10 cellular contexts compared by ENCODE assay signal in the genomic region with DNA sequence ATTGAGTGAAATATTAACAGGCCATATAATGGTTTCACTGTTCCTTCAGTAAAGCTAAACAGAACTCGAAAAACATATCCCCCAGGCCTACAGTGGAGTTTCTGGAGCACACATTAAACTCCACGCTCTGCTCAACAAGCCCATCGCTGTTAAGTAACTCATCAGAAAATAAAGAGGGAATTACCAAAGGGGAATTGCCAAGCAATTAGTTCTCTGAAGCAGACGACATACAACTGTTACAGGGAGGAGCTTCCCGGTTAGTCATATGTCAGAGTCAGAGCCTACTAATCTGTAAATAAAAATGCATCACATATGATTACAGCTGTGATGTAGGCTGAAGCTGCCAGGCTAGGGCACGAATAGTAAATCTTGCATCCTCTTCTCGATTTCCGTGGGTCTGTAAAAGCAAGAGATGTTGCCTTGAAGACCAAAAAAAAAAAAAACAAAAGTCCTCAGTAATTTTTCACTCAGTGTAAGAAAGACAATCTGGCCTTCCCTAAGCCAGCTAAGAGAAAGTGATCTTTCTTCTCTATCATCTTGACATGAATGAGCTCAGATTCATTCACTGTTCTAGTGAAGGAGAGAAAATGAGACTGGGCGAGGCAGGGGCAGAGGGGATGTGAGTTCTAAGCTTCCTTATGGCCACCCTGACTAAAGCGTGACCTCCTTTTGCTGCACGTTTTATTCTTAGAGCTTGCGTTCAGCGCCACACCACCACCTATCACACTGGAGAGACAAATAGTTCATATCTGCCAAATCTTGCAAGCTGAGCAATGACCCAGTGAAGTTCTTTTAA. TPM values are rescaled to one million over a fixed set of nuclear protein-coding genes. Genes with fewer than 3 reads are reported as not detected.
DNase-seq lines count a peak whose midpoint lies in the region; ATAC-seq and TF ChIP-seq lines count a peak whose summit lies in the region.
"Had no signal": no experiment of that assay in that cellular context is flagged by ENCODE, and none has a peak within 500 bp of the region (broad histone marks: within the 10 kb centered on the region; RNA-seq: fewer than 3 reads in every experiment).

No MANE protein-coding gene starts in this region.

- intact Hi-C loops in activated T-helper 1 cell treated with anti-CD3 and anti-CD28 coated beads, Interleukin-12 subunit alpha, Interleukin-12 subunit beta, Interleukin-2, Interleukin-4 antibody, amounts not matched to agents 30 ng/mL and 10 ng/mL and 1 ng/mL, durations not matched to agents 14 hours and 24 hours and 36 hours (cut with micrococcal nuclease) = no loop called here

- H3K27me3 ChIP-seq in AG04450 (ENCODE audit: control insufficient read depth, insufficient read depth, low read length) (no peaks in the 10 kb centered on the region), duodenal mucosa (ENCODE audit: control insufficient read depth in 1 of 2, insufficient read depth in 2 of 2, low read length in 2 of 2) (no peaks in the 10 kb centered on the region), mesenchymal stem cell (ENCODE audit: control insufficient read depth in 1 of 2, insufficient read depth in 1 of 2, low read length in 2 of 2) (no peaks in the 10 kb centered on the region)
- H3K27me3 ChIP-seq: neutrophil had no signal

- H3K4me3 ChIP-seq in AG04450 (ENCODE audit: low read depth, low read length) (no peak overlapping the region), duodenal mucosa (ENCODE audit: low read depth in 1 of 2, low read length in 2 of 2) (peak overlapping the region; percentile 26 to 47), mesenchymal stem cell (ENCODE audit: insufficient read depth in 1 of 2, low read depth in 1 of 2, low read length in 2 of 2) (peak overlapping the region in 1 of 2 experiments; percentile 34)

- H3K4ac ChIP-seq in mesenchymal stem cell (ENCODE audit: low read depth in 1 of 2, low read length in 2 of 2) = peak overlapping the region in 1 of 2 experiments; percentile 46

- peaks cover 33% of the 10 kb centered on the region for H3K79me1 ChIP-seq in mesenchymal stem cell (replicated peaks; ENCODE audit: low read length, poor library complexity, severe bottlenecking)

- H2BK15ac ChIP-seq in mesenchymal stem cell (ENCODE audit: low read depth, poor library complexity, severe bottlenecking) = no peak overlapping the region

- peak overlapping the region; percentile 18 for H4K91ac ChIP-seq in mesenchymal stem cell (ENCODE audit: low read length)

- H3K18ac ChIP-seq in mesenchymal stem cell (ENCODE audit: low read depth in 1 of 2, low read length in 2 of 2) = no peak overlapping the region

- no peak overlapping the region for H3K14ac ChIP-seq in mesenchymal stem cell (ENCODE audit: low read length in 2 of 2)

- H3K36me3 Mint-ChIP-seq in activated T-helper 1 cell treated with anti-CD3 and anti-CD28 coated beads, Interleukin-12 subunit alpha, Interleukin-12 subunit beta, Interleukin-2, Interleukin-4 antibody, amounts not matched to agents 30 ng/mL and 10 ng/mL and 1 ng/mL, durations not matched to agents 14 hours and 24 hours and 36 hours (ENCODE audit: low read depth) = peaks cover 73% of the 10 kb centered on the region

- peaks cover 26 to 32% of the 10 kb centered on the region in 2 donors for H3K4me1 ChIP-seq in duodenal mucosa (ENCODE audit: control insufficient read depth in 1 of 2, insufficient read depth in 2 of 2, low read length in 2 of 2)
- H3K4me1 ChIP-seq in mesenchymal stem cell (ENCODE audit: control insufficient read depth, insufficient read depth, low read depth, low read length) = peaks cover 4% of the 10 kb centered on the region

- H2BK5ac ChIP-seq in mesenchymal stem cell (ENCODE audit: low read depth, low read length, poor library complexity, severe bottlenecking) = no peak overlapping the region

- peak overlapping the region; percentile 19 for H4K8ac ChIP-seq in mesenchymal stem cell (ENCODE audit: low read length)

- peaks cover 77% of the 10 kb centered on the region for H3K4me1 Mint-ChIP-seq in activated T-helper 1 cell treated with anti-CD3 and anti-CD28 coated beads, Interleukin-12 subunit alpha, Interleukin-12 subunit beta, Interleukin-2, Interleukin-4 antibody, amounts not matched to agents 30 ng/mL and 10 ng/mL and 1 ng/mL, durations not matched to agents 14 hours and 24 hours and 36 hours (ENCODE audit: low read depth)

- no peak overlapping the region for H3K23ac ChIP-seq in mesenchymal stem cell (ENCODE audit: low read length in 2 of 2)

- H3K36me3 ChIP-seq in duodenal mucosa (ENCODE audit: control insufficient read depth in 1 of 2, insufficient read depth in 2 of 2, low read length in 2 of 2) (peaks cover 0 to 4% of the 10 kb centered on the region in 2 donors), mesenchymal stem cell (ENCODE audit: control insufficient read depth in 1 of 2, insufficient read depth in 2 of 2, low read depth in 1 of 2, low read length in 2 of 2) (peaks cover 2 to 31% of the 10 kb centered on the region in 2 experiments)

- H3K4me2 ChIP-seq in mesenchymal stem cell (ENCODE audit: low read length, poor library complexity, severe bottlenecking) = peak overlapping the region; percentile 38

- DNase-seq in AG04450 (ENCODE audit: low read depth, low spot score) (no peak), NCI-H226 (peak; percentile 47), mesenchymal stem cell (peak; percentile 85), hypothalamus (lab: John Stamatoyannopoulos, UW) (no peak), NK-92 (lab: John Stamatoyannopoulos, UW; ENCODE audit: unreplicated experiment) (no peak)
- DNase-seq in activated T-helper 1 cell treated with anti-CD3 and anti-CD28 coated beads, Interleukin-12 subunit alpha, Interleukin-12 subunit beta, Interleukin-2, Interleukin-4 antibody, amounts not matched to agents 30 ng/mL and 10 ng/mL and 1 ng/mL, durations not matched to agents 14 hours and 24 hours and 36 hours (ENCODE audit: low spot score) = no peak
- DNase-seq: SHP77 treated with DMSO at 0.1 percent for 48 hours had no signal

- no peak overlapping the region for H3K4me3 Mint-ChIP-seq in activated T-helper 1 cell treated with anti-CD3 and anti-CD28 coated beads, Interleukin-12 subunit alpha, Interleukin-12 subunit beta, Interleukin-2, Interleukin-4 antibody, amounts not matched to agents 30 ng/mL and 10 ng/mL and 1 ng/mL, durations not matched to agents 14 hours and 24 hours and 36 hours

- peak overlapping the region; percentile 47 for H2AK5ac ChIP-seq in mesenchymal stem cell (ENCODE audit: low read length, severe bottlenecking)

- H2AFZ ChIP-seq in mesenchymal stem cell (ENCODE audit: low read depth, low read length) = no peak overlapping the region

- no peaks in the 10 kb centered on the region for H3K9me3 Mint-ChIP-seq in activated T-helper 1 cell treated with anti-CD3 and anti-CD28 coated beads, Interleukin-12 subunit alpha, Interleukin-12 subunit beta, Interleukin-2, Interleukin-4 antibody, amounts not matched to agents 30 ng/mL and 10 ng/mL and 1 ng/mL, durations not matched to agents 14 hours and 24 hours and 36 hours

- no peak for ATAC-seq in GM21619 (IDR thresholded peaks at IDR 0.05; ENCODE audit: unreplicated experiment)

- POLR2A ChIA-PET in AG04450 (lab: Yijun Ruan, JAX) = interaction anchor here (0.6 to 1.4 kb wide), 6 partner anchors 12 to 583 kb away, joined by 3 to 12 read pairs (median 6); a partner anchor contains a TSS

- H3K9ac ChIP-seq in duodenal mucosa (ENCODE audit: low read depth in 1 of 2, low read length in 2 of 2) (peak overlapping the region in 1 of 2 donors; percentile 7), mesenchymal stem cell (ENCODE audit: low read length) (peak overlapping the region; percentile 69)

- CTCF ChIA-PET in AG04450 (lab: Charles Lee) = interaction anchor here (1.1 to 1.6 kb wide), 8 partner anchors 10 to 416 kb away, joined by 3 to 6 read pairs (median 4); no protein-coding TSS in a partner anchor

- H3K27ac Mint-ChIP-seq in activated T-helper 1 cell treated with anti-CD3 and anti-CD28 coated beads, Interleukin-12 subunit alpha, Interleukin-12 subunit beta, Interleukin-2, Interleukin-4 antibody, amounts not matched to agents 30 ng/mL and 10 ng/mL and 1 ng/mL, durations not matched to agents 14 hours and 24 hours and 36 hours = no peak overlapping the region

- TF ChIP-seq CTCF in AG04450 (IDR thresholded peaks at IDR 0.05; ENCODE audit: low read depth, low read length) = no peak

- H3K27ac ChIP-seq in AG04450 (ENCODE audit: low read depth, low read length) = peak overlapping the region; percentile 53
- H3K27ac ChIP-seq in duodenal mucosa (ENCODE audit: low read depth, low read length) = peak overlapping the region; percentile 23
- H3K27ac ChIP-seq in mesenchymal stem cell (ENCODE audit: low read length, poor library complexity, severe bottlenecking) = peak overlapping the region; percentile 71
- H3K27ac ChIP-seq: neutrophil had no signal

- no peaks in the 10 kb centered on the region for H3K9me3 ChIP-seq in AG04450 (ENCODE audit: control insufficient read depth, insufficient read depth, low read length)
- no peaks in the 10 kb centered on the region for H3K9me3 ChIP-seq in duodenal mucosa (ENCODE audit: control insufficient read depth in 1 of 2, low read length in 2 of 2)
- H3K9me3 ChIP-seq in mesenchymal stem cell (ENCODE audit: control insufficient read depth, low read length) = no peaks in the 10 kb centered on the region
- H3K9me3 ChIP-seq: neutrophil had no signal

- no peak overlapping the region for H2BK12ac ChIP-seq in mesenchymal stem cell (ENCODE audit: low read length in 2 of 2)

- no peak overlapping the region for H2BK120ac ChIP-seq in mesenchymal stem cell (ENCODE audit: low read depth, low read length)

- 70% methylated on average over 12 of the region's 13 CpGs for WGBS in mesenchymal stem cell

- H3K27me3 Mint-ChIP-seq in activated T-helper 1 cell treated with anti-CD3 and anti-CD28 coated beads, Interleukin-12 subunit alpha, Interleukin-12 subunit beta, Interleukin-2, Interleukin-4 antibody, amounts not matched to agents 30 ng/mL and 10 ng/mL and 1 ng/mL, durations not matched to agents 14 hours and 24 hours and 36 hours (ENCODE audit: insufficient read depth) = no peaks in the 10 kb centered on the region

RNA-seq across cellular contexts. Expression of a gene that starts 13.8 kb away (rescaled TPM):
- polyA plus RNA-seq in AG04450 (2011; rRNA removed) = 11.8 and 12.6 TPM in 2 replicates
- 32.4 and 37.6 TPM in 2 replicates for polyA minus RNA-seq in AG04450 (2011; rRNA and poly(A)+ RNA removed)
- 16.8 TPM for polyA plus RNA-seq in mesenchymal stem cell (2013, experiment 1 of 2)
- 16.0 TPM for polyA plus RNA-seq in mesenchymal stem cell (2013, experiment 2 of 2)
- total RNA-seq in activated T-helper 1 cell treated with anti-CD3 and anti-CD28 coated beads, Interleukin-12 subunit alpha, Interleukin-12 subunit beta, Interleukin-2, Interleukin-4 antibody, amounts not matched to agents 30 ng/mL and 10 ng/mL and 1 ng/mL, durations not matched to agents 14 hours and 24 hours and 36 hours = 107 and 109 TPM in 2 replicates

Comparison
In these comparisons a context has a peak if more than half of its experiments do, and no peak if none do; other contexts are left out.
1. DNase-seq: peak in NCI-H226 (single experiment) and mesenchymal stem cell (single experiment); none in AG04450 (single experiment), activated T-helper 1 cell treated with anti-CD3 and anti-CD28 coated beads, Interleukin-12 subunit alpha, Interleukin-12 subunit beta, Interleukin-2, Interleukin-4 antibody, amounts not matched to agents 30 ng/mL and 10 ng/mL and 1 ng/mL, durations not matched to agents 14 hours and 24 hours and 36 hours (single experiment), hypothalamus (0 of 51) and NK-92 (single experiment).
2. Peak in every context shown above with its lines, with median percentiles within 50 percentile points of each other: H3K27ac ChIP-seq.